1 cellular context compared by ENCODE assay signal in the genomic region with DNA sequence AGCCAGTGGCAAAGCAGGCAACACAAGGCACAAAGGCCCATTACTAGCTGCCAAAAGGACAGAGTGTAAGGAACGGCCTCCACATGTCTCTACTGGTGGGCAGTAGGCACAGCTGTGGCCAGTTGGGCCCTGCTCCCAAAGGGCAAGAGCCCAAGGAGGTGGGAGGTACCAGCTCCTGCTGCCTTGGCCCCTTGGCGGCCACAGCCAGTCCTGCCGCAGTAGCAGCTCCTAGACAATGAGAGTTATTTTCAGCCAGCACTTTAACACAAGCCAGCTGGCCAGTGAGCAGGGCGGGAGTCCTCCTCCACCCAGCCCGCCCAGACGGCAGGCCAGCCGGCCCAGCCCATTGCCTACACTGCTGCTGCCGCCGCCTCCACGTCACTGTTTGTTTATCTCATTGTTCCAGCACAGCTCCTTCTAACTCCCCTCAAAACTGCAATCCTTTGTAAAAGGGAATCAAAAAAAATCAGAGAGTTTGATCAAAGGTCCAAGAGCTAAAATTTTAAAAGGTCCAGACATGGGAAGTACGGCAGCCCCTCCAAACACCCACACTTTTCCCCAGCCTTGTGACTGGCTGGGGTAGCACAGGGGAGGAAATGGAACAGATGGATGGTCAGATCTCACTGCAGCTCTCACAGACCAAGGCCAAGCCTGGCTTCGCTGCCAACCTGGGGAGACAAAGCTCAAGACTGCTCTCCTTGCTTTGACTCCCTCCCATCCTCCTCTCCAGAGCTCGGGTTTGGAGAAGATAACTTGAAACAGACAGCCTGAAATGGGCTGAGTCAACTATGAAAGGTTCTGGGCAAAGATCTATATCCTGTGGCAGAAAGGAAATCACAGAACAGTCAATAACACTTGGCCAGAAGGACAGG.
TF ChIP-seq lines count a peak whose summit lies in the region.

No MANE protein-coding gene starts in this region.

TF ChIP-seq in K562, 482 proteins besides CTCF, POLR2A, EP300 and RAD21 (continued from another document and continues in another):
- TF ChIP-seq, protein P1, sequence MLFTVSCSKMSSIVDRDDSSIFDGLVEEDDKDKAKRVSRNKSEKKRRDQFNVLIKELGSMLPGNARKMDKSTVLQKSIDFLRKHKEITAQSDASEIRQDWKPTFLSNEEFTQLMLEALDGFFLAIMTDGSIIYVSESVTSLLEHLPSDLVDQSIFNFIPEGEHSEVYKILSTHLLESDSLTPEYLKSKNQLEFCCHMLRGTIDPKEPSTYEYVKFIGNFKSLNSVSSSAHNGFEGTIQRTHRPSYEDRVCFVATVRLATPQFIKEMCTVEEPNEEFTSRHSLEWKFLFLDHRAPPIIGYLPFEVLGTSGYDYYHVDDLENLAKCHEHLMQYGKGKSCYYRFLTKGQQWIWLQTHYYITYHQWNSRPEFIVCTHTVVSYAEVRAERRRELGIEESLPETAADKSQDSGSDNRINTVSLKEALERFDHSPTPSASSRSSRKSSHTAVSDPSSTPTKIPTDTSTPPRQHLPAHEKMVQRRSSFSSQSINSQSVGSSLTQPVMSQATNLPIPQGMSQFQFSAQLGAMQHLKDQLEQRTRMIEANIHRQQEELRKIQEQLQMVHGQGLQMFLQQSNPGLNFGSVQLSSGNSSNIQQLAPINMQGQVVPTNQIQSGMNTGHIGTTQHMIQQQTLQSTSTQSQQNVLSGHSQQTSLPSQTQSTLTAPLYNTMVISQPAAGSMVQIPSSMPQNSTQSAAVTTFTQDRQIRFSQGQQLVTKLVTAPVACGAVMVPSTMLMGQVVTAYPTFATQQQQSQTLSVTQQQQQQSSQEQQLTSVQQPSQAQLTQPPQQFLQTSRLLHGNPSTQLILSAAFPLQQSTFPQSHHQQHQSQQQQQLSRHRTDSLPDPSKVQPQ (CRISPR knock-in tag; IDR thresholded peaks at IDR 0.05; ENCODE audit: borderline replicate concordance): no peak
- TF ChIP-seq ZEB2 (IDR thresholded peaks at IDR 0.05) (no peak), TCF3 (CRISPR knock-in tag; IDR thresholded peaks at IDR 0.05) (peak; percentile 72), ETS2 (tag; IDR thresholded peaks at IDR 0.05; ENCODE audit: borderline replicate concordance, poor library complexity, severe bottlenecking) (no peak), EHMT2 (IDR thresholded peaks at IDR 0.05) (no peak), HDAC2 (IDR thresholded peaks at IDR 0.05) (0 out of 2 replicates have a peak, but pooled peaks have one; percentile 29), PRMT5 (CRISPR knock-in tag; IDR thresholded peaks at IDR 0.05) (no peak), STAT5B (CRISPR knock-in tag; IDR thresholded peaks at IDR 0.05) (no peak), POLR3G (IDR thresholded peaks at IDR 0.05; ENCODE audit: extremely low read depth, insufficient read length, insufficient replicate concordance) (no peak), NFXL1 (CRISPR knock-in tag; IDR thresholded peaks at IDR 0.05) (no peak), SNRNP70 (optimal IDR thresholded peaks at IDR 0.05; ENCODE audit: low read depth, low read length) (no peak), KDM1A (IDR thresholded peaks at IDR 0.05) (peak in 1 of 2 experiments; percentile 39; a peak in 1 of 4 replicates), SMC3 (conservative IDR thresholded peaks at IDR 0.05; ENCODE audit: insufficient read depth, low read depth, low read length) (0 out of 2 replicates have a peak, but pooled peaks have one; percentile 16), MCM2 (IDR thresholded peaks at IDR 0.05; ENCODE audit: low read depth) (no peak), KLF1 (tag; IDR thresholded peaks at IDR 0.05) (no peak), ARNT (IDR thresholded peaks at IDR 0.05) (peak in 1 of 2 experiments; percentile 41; a peak in 1 of 4 replicates), SREBF2 (CRISPR knock-in tag; IDR thresholded peaks at IDR 0.05) (no peak), SMAD1 (IDR thresholded peaks at IDR 0.05; ENCODE audit: low read depth, low read length, partially characterized antibody) (peak; percentile 30), ZNF583 (CRISPR knock-in tag; IDR thresholded peaks at IDR 0.05) (0 out of 2 replicates have a peak, but pooled peaks have one; percentile 26), ZKSCAN3 (CRISPR knock-in tag; IDR thresholded peaks at IDR 0.05) (no peak), ELF2 (CRISPR knock-in tag; IDR thresholded peaks at IDR 0.05) (no peak), JUNB (CRISPR knock-in tag; conservative IDR thresholded peaks at IDR 0.05) (no peak), SREBF1 (IDR thresholded peaks at IDR 0.05; ENCODE audit: borderline replicate concordance, low read depth, low read length) (no peak), CBX3 (IDR thresholded peaks at IDR 0.05; ENCODE audit: borderline replicate concordance in 1 of 2, low read length in 2 of 2) (peak in 1 of 2 experiments; percentile 24; a peak in 1 of 3 replicates), PHB (CRISPR knock-in tag; IDR thresholded peaks at IDR 0.05) (no peak), STAT5A (IDR thresholded peaks at IDR 0.05; ENCODE audit: borderline replicate concordance, low read length) (no peak), PTRF (tag; IDR thresholded peaks at IDR 0.05) (no peak), ZBTB8A (IDR thresholded peaks at IDR 0.05; ENCODE audit: partially characterized antibody) (no peak), ZNF668 (CRISPR knock-in tag; IDR thresholded peaks at IDR 0.05) (no peak)
- TF ChIP-seq, protein P2, sequence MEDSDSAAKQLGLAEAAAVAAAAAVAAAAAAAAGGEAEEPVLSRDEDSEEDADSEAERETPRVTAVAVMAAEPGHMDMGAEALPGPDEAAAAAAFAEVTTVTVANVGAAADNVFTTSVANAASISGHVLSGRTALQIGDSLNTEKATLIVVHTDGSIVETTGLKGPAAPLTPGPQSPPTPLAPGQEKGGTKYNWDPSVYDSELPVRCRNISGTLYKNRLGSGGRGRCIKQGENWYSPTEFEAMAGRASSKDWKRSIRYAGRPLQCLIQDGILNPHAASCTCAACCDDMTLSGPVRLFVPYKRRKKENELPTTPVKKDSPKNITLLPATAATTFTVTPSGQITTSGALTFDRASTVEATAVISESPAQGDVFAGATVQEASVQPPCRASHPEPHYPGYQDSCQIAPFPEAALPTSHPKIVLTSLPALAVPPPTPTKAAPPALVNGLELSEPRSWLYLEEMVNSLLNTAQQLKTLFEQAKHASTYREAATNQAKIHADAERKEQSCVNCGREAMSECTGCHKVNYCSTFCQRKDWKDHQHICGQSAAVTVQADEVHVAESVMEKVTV (CRISPR knock-in tag; IDR thresholded peaks at IDR 0.05): no peak
- TF ChIP-seq, protein P3, sequence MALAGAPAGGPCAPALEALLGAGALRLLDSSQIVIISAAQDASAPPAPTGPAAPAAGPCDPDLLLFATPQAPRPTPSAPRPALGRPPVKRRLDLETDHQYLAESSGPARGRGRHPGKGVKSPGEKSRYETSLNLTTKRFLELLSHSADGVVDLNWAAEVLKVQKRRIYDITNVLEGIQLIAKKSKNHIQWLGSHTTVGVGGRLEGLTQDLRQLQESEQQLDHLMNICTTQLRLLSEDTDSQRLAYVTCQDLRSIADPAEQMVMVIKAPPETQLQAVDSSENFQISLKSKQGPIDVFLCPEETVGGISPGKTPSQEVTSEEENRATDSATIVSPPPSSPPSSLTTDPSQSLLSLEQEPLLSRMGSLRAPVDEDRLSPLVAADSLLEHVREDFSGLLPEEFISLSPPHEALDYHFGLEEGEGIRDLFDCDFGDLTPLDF (CRISPR knock-in tag; IDR thresholded peaks at IDR 0.05): no peak
- TF ChIP-seq, protein P4, sequence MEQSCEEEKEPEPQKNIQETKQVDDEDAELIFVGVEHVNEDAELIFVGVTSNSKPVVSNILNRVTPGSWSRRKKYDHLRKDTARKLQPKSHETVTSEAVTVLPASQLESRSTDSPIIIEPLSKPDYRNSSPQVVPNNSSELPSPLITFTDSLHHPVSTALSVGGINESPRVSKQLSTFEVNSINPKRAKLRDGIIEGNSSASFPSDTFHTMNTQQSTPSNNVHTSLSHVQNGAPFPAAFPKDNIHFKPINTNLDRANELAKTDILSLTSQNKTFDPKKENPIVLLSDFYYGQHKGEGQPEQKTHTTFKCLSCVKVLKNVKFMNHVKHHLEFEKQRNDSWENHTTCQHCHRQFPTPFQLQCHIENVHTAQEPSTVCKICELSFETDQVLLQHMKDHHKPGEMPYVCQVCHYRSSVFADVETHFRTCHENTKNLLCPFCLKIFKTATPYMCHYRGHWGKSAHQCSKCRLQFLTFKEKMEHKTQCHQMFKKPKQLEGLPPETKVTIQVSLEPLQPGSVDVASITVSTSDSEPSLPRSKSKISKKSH (CRISPR knock-in tag; IDR thresholded peaks at IDR 0.05): no peak
- TF ChIP-seq, protein P5, sequence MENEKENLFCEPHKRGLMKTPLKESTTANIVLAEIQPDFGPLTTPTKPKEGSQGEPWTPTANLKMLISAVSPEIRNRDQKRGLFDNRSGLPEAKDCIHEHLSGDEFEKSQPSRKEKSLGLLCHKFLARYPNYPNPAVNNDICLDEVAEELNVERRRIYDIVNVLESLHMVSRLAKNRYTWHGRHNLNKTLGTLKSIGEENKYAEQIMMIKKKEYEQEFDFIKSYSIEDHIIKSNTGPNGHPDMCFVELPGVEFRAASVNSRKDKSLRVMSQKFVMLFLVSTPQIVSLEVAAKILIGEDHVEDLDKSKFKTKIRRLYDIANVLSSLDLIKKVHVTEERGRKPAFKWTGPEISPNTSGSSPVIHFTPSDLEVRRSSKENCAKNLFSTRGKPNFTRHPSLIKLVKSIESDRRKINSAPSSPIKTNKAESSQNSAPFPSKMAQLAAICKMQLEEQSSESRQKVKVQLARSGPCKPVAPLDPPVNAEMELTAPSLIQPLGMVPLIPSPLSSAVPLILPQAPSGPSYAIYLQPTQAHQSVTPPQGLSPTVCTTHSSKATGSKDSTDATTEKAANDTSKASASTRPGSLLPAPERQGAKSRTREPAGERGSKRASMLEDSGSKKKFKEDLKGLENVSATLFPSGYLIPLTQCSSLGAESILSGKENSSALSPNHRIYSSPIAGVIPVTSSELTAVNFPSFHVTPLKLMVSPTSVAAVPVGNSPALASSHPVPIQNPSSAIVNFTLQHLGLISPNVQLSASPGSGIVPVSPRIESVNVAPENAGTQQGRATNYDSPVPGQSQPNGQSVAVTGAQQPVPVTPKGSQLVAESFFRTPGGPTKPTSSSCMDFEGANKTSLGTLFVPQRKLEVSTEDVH (IDR thresholded peaks at IDR 0.05; ENCODE audit: low read depth, partially characterized antibody): peak; percentile 33
- TF ChIP-seq, protein P6, sequence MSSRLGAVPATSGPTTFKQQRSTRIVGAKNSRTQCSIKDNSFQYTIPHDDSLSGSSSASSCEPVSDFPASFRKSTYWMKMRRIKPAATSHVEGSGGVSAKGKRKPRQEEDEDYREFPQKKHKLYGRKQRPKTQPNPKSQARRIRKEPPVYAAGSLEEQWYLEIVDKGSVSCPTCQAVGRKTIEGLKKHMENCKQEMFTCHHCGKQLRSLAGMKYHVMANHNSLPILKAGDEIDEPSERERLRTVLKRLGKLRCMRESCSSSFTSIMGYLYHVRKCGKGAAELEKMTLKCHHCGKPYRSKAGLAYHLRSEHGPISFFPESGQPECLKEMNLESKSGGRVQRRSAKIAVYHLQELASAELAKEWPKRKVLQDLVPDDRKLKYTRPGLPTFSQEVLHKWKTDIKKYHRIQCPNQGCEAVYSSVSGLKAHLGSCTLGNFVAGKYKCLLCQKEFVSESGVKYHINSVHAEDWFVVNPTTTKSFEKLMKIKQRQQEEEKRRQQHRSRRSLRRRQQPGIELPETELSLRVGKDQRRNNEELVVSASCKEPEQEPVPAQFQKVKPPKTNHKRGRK (tag; IDR thresholded peaks at IDR 0.05): no peak
- TF ChIP-seq, protein P7, sequence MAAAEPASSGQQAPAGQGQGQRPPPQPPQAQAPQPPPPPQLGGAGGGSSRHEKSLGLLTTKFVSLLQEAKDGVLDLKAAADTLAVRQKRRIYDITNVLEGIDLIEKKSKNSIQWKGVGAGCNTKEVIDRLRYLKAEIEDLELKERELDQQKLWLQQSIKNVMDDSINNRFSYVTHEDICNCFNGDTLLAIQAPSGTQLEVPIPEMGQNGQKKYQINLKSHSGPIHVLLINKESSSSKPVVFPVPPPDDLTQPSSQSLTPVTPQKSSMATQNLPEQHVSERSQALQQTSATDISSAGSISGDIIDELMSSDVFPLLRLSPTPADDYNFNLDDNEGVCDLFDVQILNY (CRISPR knock-in tag; IDR thresholded peaks at IDR 0.05): no peak
- TF ChIP-seq, protein P8, sequence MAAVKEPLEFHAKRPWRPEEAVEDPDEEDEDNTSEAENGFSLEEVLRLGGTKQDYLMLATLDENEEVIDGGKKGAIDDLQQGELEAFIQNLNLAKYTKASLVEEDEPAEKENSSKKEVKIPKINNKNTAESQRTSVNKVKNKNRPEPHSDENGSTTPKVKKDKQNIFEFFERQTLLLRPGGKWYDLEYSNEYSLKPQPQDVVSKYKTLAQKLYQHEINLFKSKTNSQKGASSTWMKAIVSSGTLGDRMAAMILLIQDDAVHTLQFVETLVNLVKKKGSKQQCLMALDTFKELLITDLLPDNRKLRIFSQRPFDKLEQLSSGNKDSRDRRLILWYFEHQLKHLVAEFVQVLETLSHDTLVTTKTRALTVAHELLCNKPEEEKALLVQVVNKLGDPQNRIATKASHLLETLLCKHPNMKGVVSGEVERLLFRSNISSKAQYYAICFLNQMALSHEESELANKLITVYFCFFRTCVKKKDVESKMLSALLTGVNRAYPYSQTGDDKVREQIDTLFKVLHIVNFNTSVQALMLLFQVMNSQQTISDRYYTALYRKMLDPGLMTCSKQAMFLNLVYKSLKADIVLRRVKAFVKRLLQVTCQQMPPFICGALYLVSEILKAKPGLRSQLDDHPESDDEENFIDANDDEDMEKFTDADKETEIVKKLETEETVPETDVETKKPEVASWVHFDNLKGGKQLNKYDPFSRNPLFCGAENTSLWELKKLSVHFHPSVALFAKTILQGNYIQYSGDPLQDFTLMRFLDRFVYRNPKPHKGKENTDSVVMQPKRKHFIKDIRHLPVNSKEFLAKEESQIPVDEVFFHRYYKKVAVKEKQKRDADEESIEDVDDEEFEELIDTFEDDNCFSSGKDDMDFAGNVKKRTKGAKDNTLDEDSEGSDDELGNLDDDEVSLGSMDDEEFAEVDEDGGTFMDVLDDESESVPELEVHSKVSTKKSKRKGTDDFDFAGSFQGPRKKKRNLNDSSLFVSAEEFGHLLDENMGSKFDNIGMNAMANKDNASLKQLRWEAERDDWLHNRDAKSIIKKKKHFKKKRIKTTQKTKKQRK (IDR thresholded peaks at IDR 0.05; ENCODE audit: borderline replicate concordance, low read depth, low read length): no peak
- TF ChIP-seq, protein P9, sequence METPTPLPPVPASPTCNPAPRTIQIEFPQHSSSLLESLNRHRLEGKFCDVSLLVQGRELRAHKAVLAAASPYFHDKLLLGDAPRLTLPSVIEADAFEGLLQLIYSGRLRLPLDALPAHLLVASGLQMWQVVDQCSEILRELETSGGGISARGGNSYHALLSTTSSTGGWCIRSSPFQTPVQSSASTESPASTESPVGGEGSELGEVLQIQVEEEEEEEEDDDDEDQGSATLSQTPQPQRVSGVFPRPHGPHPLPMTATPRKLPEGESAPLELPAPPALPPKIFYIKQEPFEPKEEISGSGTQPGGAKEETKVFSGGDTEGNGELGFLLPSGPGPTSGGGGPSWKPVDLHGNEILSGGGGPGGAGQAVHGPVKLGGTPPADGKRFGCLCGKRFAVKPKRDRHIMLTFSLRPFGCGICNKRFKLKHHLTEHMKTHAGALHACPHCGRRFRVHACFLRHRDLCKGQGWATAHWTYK (CRISPR knock-in tag; IDR thresholded peaks at IDR 0.05): peak; percentile 64; the same call in 1 of the 2 replicates
- TF ChIP-seq, protein P10, sequence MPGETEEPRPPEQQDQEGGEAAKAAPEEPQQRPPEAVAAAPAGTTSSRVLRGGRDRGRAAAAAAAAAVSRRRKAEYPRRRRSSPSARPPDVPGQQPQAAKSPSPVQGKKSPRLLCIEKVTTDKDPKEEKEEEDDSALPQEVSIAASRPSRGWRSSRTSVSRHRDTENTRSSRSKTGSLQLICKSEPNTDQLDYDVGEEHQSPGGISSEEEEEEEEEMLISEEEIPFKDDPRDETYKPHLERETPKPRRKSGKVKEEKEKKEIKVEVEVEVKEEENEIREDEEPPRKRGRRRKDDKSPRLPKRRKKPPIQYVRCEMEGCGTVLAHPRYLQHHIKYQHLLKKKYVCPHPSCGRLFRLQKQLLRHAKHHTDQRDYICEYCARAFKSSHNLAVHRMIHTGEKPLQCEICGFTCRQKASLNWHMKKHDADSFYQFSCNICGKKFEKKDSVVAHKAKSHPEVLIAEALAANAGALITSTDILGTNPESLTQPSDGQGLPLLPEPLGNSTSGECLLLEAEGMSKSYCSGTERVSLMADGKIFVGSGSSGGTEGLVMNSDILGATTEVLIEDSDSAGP (CRISPR knock-in tag; IDR thresholded peaks at IDR 0.05): no peak
